Comparison of ENCODE assay signal across 41 cellular contexts in the genomic region with DNA sequence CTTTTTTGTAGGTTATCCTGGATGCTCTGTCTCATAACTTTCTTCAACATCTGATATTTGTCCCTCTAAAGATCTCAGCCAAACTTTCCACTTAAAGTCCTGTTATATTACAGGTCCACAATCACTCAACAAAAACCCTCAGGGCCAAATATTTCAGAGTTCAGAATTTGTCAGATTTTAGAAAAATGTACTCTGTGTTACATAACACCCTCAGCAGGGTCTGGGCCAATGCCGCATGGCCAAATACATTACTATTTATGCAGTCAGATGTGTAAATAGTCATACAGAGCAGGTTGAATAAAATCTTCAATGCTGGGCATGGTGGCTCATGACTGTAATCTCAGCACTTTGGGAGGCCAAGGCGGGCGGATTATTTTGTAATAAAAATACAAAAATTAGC. TPM values are rescaled to one million over a fixed set of nuclear protein-coding genes. Genes with fewer than 3 reads are reported as not detected.
"Had no signal": no experiment of that assay in that cellular context is flagged by ENCODE, and none has a peak within 500 bp of the region (broad histone marks: within the 10 kb centered on the region; RNA-seq: fewer than 3 reads in every experiment).

No MANE protein-coding gene starts in this region.

- H3K9me3 ChIP-seq: adrenal gland, ascending aorta, body of pancreas, breast epithelium had no signal

- H3K27ac ChIP-seq: adrenal gland, ascending aorta, body of pancreas, brain microvascular endothelial cell, breast epithelium, cardiac muscle cell had no signal

- H3K9me3 Mint-ChIP-seq: activated naive CD4-positive, alpha-beta T cell treated with anti-CD3 and anti-CD28 coated beads for 36 hours; activated naive CD4-positive, alpha-beta T cell treated with anti-CD3 and anti-CD28 coated beads, Interleukin-2, amount 10 ng/mL, durations not matched to agents 7 days and 5 days; activated naive CD4-positive, alpha-beta T cell treated with anti-CD3 and anti-CD28 coated beads, Interleukin-2, amount 50 U/mL, for 24 hours; activated naive CD4-positive, alpha-beta T cell treated with anti-CD3 and anti-CD28 coated beads, Interleukin-2, amount 50 U/mL, for 72 hours; activated naive CD8-positive, alpha-beta T cell treated with anti-CD3 and anti-CD28 coated beads for 36 hours; activated naive CD8-positive, alpha-beta T cell treated with anti-CD3 and anti-CD28 coated beads, Interleukin-2, amount 50 U/mL, for 24 hours; activated T-cell treated with anti-CD3 and anti-CD28 coated beads, Interleukin-2, amount 50 U/mL, for 24 hours; activated T-cell treated with anti-CD3 and anti-CD28 coated beads, Interleukin-2, amount 50 U/mL, for 4 hours; activated T-cell treated with anti-CD3 and anti-CD28 coated beads, Interleukin-2, amount 50 U/mL, for 72 hours; activated T-helper 1 cell treated with anti-CD3 and anti-CD28 coated beads, Interleukin-12 subunit alpha, Interleukin-12 subunit beta, Interleukin-2, Interleukin-4 antibody, amounts not matched to agents 30 ng/mL and 10 ng/mL and 1 ng/mL, durations not matched to agents 14 hours and 24 hours and 36 hours; activated T-helper 2 cell treated with anti-CD3 and anti-CD28 coated beads, Interferon-gamma antibody, Interleukin-2, Interleukin-4, amounts not matched to agents 10 μg/mL and 5 μg/mL and 100 μg/mL, durations not matched to agents 14 hours and 24 hours and 36 hours; central memory CD8-positive, alpha-beta T cell had no signal

- H3K36me3 ChIP-seq: adrenal gland, ascending aorta, brain microvascular endothelial cell, breast epithelium, cardiac muscle cell had no signal

- DNase-seq: activated effector memory CD4-positive, alpha-beta T cell treated with anti-CD3 and anti-CD28 coated beads, Interleukin-2, amount 50 U/mL, for 16 hours; activated effector memory CD4-positive, alpha-beta T cell treated with Interleukin-2 at 50 U/mL for 16 hours; activated gamma-delta T cell; activated gamma-delta T cell treated with Interleukin-2 at 50 U/mL for 16 hours; activated naive CD4-positive, alpha-beta T cell; activated naive CD4-positive, alpha-beta T cell treated with anti-CD3 and anti-CD28 coated beads for 36 hours; activated naive CD4-positive, alpha-beta T cell treated with anti-CD3 and anti-CD28 coated beads, Interleukin-2, amount 10 ng/mL, durations not matched to agents 7 days and 5 days; activated naive CD4-positive, alpha-beta T cell treated with anti-CD3 and anti-CD28 coated beads, Interleukin-2, amount 50 U/mL, for 16 hours; activated naive CD4-positive, alpha-beta T cell treated with Interleukin-2 at 50 U/mL for 16 hours; activated naive CD8-positive, alpha-beta T cell treated with anti-CD3 and anti-CD28 coated beads for 36 hours; activated naive CD8-positive, alpha-beta T cell treated with anti-CD3 and anti-CD28 coated beads, Interleukin-2, amount 10 ng/mL, durations not matched to agents 7 days and 5 days; activated naive CD8-positive, alpha-beta T cell treated with anti-CD3 and anti-CD28 coated beads, Interleukin-2, amount 50 U/mL, for 24 hours; activated T-cell treated with anti-CD3 and anti-CD28 coated beads, Interleukin-2, amount 50 U/mL, for 24 hours; activated T-cell treated with anti-CD3 and anti-CD28 coated beads, Interleukin-2, amount 50 U/mL, for 4 hours; activated T-cell treated with anti-CD3 and anti-CD28 coated beads, Interleukin-2, amount 50 U/mL, for 48 hours; activated T-cell treated with anti-CD3 and anti-CD28 coated beads, Interleukin-2, amount 50 U/mL, for 72 hours; adrenal gland; amniotic stem cell; amygdala; anterior cingulate cortex; aorta; body of pancreas; brain microvascular endothelial cell; caudate nucleus; central memory CD4-positive, alpha-beta T cell; cerebellar nuclear complex had no signal

- H3K27me3 Mint-ChIP-seq: activated naive CD4-positive, alpha-beta T cell treated with anti-CD3 and anti-CD28 coated beads, Interleukin-2, amount 10 ng/mL, durations not matched to agents 7 days and 5 days; activated naive CD4-positive, alpha-beta T cell treated with anti-CD3 and anti-CD28 coated beads, Interleukin-2, amount 50 U/mL, for 24 hours; activated naive CD8-positive, alpha-beta T cell; activated naive CD8-positive, alpha-beta T cell treated with anti-CD3 and anti-CD28 coated beads for 36 hours; activated naive CD8-positive, alpha-beta T cell treated with anti-CD3 and anti-CD28 coated beads, Interleukin-2, amount 10 ng/mL, durations not matched to agents 7 days and 5 days; activated naive CD8-positive, alpha-beta T cell treated with anti-CD3 and anti-CD28 coated beads, Interleukin-2, amount 50 U/mL, for 24 hours; activated T-cell treated with anti-CD3 and anti-CD28 coated beads, Interleukin-2, amount 50 U/mL, for 24 hours; central memory CD8-positive, alpha-beta T cell had no signal

- H3K4me1 Mint-ChIP-seq: brain; central memory CD8-positive, alpha-beta T cell had no signal

- H3K27me3 ChIP-seq: adrenal gland, ascending aorta, body of pancreas, brain microvascular endothelial cell, breast epithelium, cardiac muscle cell had no signal

- H3K4me3 Mint-ChIP-seq: activated naive CD4-positive, alpha-beta T cell treated with anti-CD3 and anti-CD28 coated beads for 36 hours; activated naive CD4-positive, alpha-beta T cell treated with anti-CD3 and anti-CD28 coated beads, Interleukin-2, amount 10 ng/mL, durations not matched to agents 7 days and 5 days; activated naive CD4-positive, alpha-beta T cell treated with anti-CD3 and anti-CD28 coated beads, Interleukin-2, amount 50 U/mL, for 24 hours; activated naive CD8-positive, alpha-beta T cell; activated naive CD8-positive, alpha-beta T cell treated with anti-CD3 and anti-CD28 coated beads for 36 hours; activated naive CD8-positive, alpha-beta T cell treated with anti-CD3 and anti-CD28 coated beads, Interleukin-2, amount 10 ng/mL, durations not matched to agents 7 days and 5 days; activated naive CD8-positive, alpha-beta T cell treated with anti-CD3 and anti-CD28 coated beads, Interleukin-2, amount 50 U/mL, for 24 hours; activated T-cell treated with anti-CD3 and anti-CD28 coated beads, Interleukin-2, amount 50 U/mL, for 24 hours; activated T-cell treated with anti-CD3 and anti-CD28 coated beads, Interleukin-2, amount 50 U/mL, for 4 hours; activated T-cell treated with anti-CD3 and anti-CD28 coated beads, Interleukin-2, amount 50 U/mL, for 72 hours; activated T-helper 1 cell treated with anti-CD3 and anti-CD28 coated beads, Interleukin-12 subunit alpha, Interleukin-12 subunit beta, Interleukin-2, Interleukin-4 antibody, amounts not matched to agents 30 ng/mL and 10 ng/mL and 1 ng/mL, durations not matched to agents 14 hours and 24 hours and 36 hours; brain; central memory CD8-positive, alpha-beta T cell had no signal

- H3K27ac Mint-ChIP-seq: activated naive CD4-positive, alpha-beta T cell treated with anti-CD3 and anti-CD28 coated beads for 36 hours; activated naive CD4-positive, alpha-beta T cell treated with anti-CD3 and anti-CD28 coated beads, Interleukin-2, amount 10 ng/mL, durations not matched to agents 7 days and 5 days; activated naive CD4-positive, alpha-beta T cell treated with anti-CD3 and anti-CD28 coated beads, Interleukin-2, amount 50 U/mL, for 24 hours; activated naive CD8-positive, alpha-beta T cell; activated naive CD8-positive, alpha-beta T cell treated with anti-CD3 and anti-CD28 coated beads for 36 hours; activated naive CD8-positive, alpha-beta T cell treated with anti-CD3 and anti-CD28 coated beads, Interleukin-2, amount 10 ng/mL, durations not matched to agents 7 days and 5 days; activated naive CD8-positive, alpha-beta T cell treated with anti-CD3 and anti-CD28 coated beads, Interleukin-2, amount 50 U/mL, for 24 hours; activated T-cell treated with anti-CD3 and anti-CD28 coated beads, Interleukin-2, amount 50 U/mL, for 24 hours; activated T-cell treated with anti-CD3 and anti-CD28 coated beads, Interleukin-2, amount 50 U/mL, for 72 hours; activated T-helper 1 cell treated with anti-CD3 and anti-CD28 coated beads, Interleukin-12 subunit alpha, Interleukin-12 subunit beta, Interleukin-2, Interleukin-4 antibody, amounts not matched to agents 30 ng/mL and 10 ng/mL and 1 ng/mL, durations not matched to agents 14 hours and 24 hours and 36 hours; activated T-helper 2 cell treated with anti-CD3 and anti-CD28 coated beads, Interferon-gamma antibody, Interleukin-2, Interleukin-4, amounts not matched to agents 10 μg/mL and 5 μg/mL and 100 μg/mL, durations not matched to agents 14 hours and 24 hours and 36 hours had no signal

- ATAC-seq: activated naive CD4-positive, alpha-beta T cell treated with anti-CD3 and anti-CD28 coated beads, Interleukin-2, amount 50 U/mL, for 72 hours; activated naive CD8-positive, alpha-beta T cell treated with anti-CD3 and anti-CD28 coated beads, Interleukin-2, amount 50 U/mL, for 24 hours; activated T-cell treated with anti-CD3 and anti-CD28 coated beads, Interleukin-2, amount 50 U/mL, for 4 hours; activated T-cell treated with anti-CD3 and anti-CD28 coated beads, Interleukin-2, amount 50 U/mL, for 72 hours; body of pancreas had no signal

- H3K4me3 ChIP-seq: adrenal gland, ascending aorta, body of pancreas, breast epithelium, cardiac muscle cell had no signal

- H3K4me1 ChIP-seq: adrenal gland, ascending aorta, breast epithelium had no signal

- H3K36me3 Mint-ChIP-seq: brain had no signal

RNA-seq across cellular contexts. Expression of a gene that starts 11.5 kb away (rescaled TPM):
- total RNA-seq: adrenal gland, aorta, ascending aorta, astrocyte, bronchial epithelial cell, cardiac septum, cerebellum, chondrocyte had no signal
- polyA plus RNA-seq: adrenal gland, aorta had no signal
